In the genomic region with DNA sequence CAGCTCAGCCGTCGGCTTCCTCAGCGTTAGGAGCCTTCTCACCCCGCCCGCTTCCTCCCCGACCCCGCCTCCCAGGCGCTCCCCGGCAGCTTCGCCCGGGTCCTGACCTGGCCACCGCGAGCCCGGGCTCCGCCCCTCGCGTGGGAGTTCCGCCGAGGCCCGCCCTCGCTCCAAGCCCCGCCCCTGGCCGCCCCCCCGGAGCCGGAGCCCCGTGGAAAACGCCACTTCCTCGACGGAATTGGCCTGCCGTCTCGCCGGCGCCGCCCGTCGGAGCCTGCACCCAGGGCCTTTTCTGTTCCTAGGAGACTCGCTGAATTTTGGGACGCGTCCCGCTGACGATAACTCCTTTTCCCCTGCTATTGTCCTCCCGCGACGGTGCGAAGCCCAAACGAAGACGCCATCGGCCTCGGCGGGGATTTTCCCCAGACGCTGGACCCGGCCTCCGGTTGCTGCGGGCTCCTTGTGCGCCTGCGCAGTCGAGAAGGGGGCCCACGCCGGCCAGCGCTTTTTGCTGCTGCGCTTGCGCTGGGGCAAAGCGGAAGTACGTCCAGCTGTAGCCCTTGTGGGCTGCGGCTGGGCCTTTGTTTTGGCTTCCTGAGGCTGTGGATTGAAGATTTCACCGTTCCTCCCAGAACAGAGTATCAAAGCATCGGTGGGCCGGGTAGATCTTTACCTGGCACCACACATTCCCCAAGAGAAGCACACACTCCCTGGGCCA, we compare ENCODE assay signal across 8 cellular contexts. TPM values are rescaled to one million over a fixed set of nuclear protein-coding genes. Genes with fewer than 3 reads are reported as not detected.
DNase-seq lines count a peak whose midpoint lies in the region; ATAC-seq, FAIRE-seq and TF ChIP-seq lines count a peak whose summit lies in the region.

No MANE protein-coding gene starts in this region.

- intact Hi-C loops in heart left ventricle (cut with DNase I), result loop anchor here in 3 of 10 donors (1.0 to 2.0 kb wide), 4 partner anchors 10 to 38 kb away; a partner anchor contains a TSS
- intact Hi-C loops in posterior vena cava (cut with DNase I), result no loop called here

- TF ChIP-seq POLR2A in GM12891 (IDR thresholded peaks at IDR 0.05; ENCODE audit: low read depth, low read length), result peak; percentile 69
- TF ChIP-seq POLR2A in heart left ventricle (IDR thresholded peaks at IDR 0.05), result peak in 1 of 2 donors; percentile 72
- peak in 3 of 4 donors; percentile 54 to 82 (median 75) for TF ChIP-seq POLR2A in upper lobe of left lung (IDR thresholded peaks at IDR 0.05)

- DNase-seq in GM12891 (ENCODE audit: insufficient read length, low spot score), result peak; percentile 99
- DNase-seq in NCI-H1417 treated with DMSO at 0.1 percent for 48 hours (lab: John Stamatoyannopoulos, UW), result peak; percentile 86
- peak; percentile 90 for DNase-seq in SW480 (ENCODE audit: low spot score)
- DNase-seq in heart left ventricle, result peak; percentile 96 to 98 (median 97)
- DNase-seq in posterior vena cava (ENCODE audit: low spot score), result peak; percentile 99
- peak; percentile 96 to 100 for DNase-seq in upper lobe of left lung

- TF ChIP-seq EP300 in upper lobe of left lung (IDR thresholded peaks at IDR 0.05), result no peak

- 0 to 1% (median 0%) methylated on average over 58 to 68 of the region's 68 CpGs for WGBS in adipose tissue, 3 donors
- whole genome bisulfite sequencing in heart left ventricle, 4 donors, result 0 to 1% (median 1%) methylated on average over 37 to 68 of the region's 68 CpGs
- 0 to 1% methylated on average over 13 to 34 of the region's 68 CpGs for WGBS in upper lobe of left lung, 2 donors

- TF ChIP-seq CTCF in heart left ventricle (IDR thresholded peaks at IDR 0.05), result peak in 2 of 12 donors; percentile 17 to 22
- peak in 3 of 6 experiments; percentile 3 to 43 (median 11) for TF ChIP-seq CTCF in upper lobe of left lung (IDR thresholded peaks at IDR 0.05)

- peak overlapping the region; percentile 62 for H3K27ac ChIP-seq in adipose tissue (ENCODE audit: low read depth, low read length)
- peak overlapping the region; percentile 89 to 99 (median 96) for H3K27ac ChIP-seq in heart left ventricle
- H3K27ac ChIP-seq in upper lobe of left lung, result peak overlapping the region; percentile 93 to 98 (median 94)

- H3K9me3 ChIP-seq in heart left ventricle, result no peaks in the 10 kb centered on the region
- H3K9me3 ChIP-seq in upper lobe of left lung, result no peaks in the 10 kb centered on the region

- H3K36me3 ChIP-seq in heart left ventricle (peaks cover 0 to 81% (median 75%) of the 10 kb centered on the region in 9 donors), upper lobe of left lung (peaks cover 20 to 81% (median 73%) of the 10 kb centered on the region in 4 donors)

- H3K27me3 ChIP-seq in heart left ventricle (no peaks in the 10 kb centered on the region), upper lobe of left lung (no peaks in the 10 kb centered on the region)

- H3K4me3 ChIP-seq in heart left ventricle, result peak overlapping the region; percentile 1 to 66 (median 60)
- peak overlapping the region; percentile 8 to 57 (median 52) for H3K4me3 ChIP-seq in upper lobe of left lung

- peak; percentile 96 for FAIRE-seq in GM12891 (lab: Jason Lieb, UNC)

- H3K4me1 ChIP-seq in heart left ventricle (peaks cover 8 to 65% (median 40%) of the 10 kb centered on the region in 12 donors), upper lobe of left lung (peaks cover 39 to 61% (median 47%) of the 10 kb centered on the region in 4 donors)

- ATAC-seq in HG02763 (IDR thresholded peaks at IDR 0.05; ENCODE audit: unreplicated experiment) (peak; percentile 78), heart left ventricle (peak; percentile 82 to 93 (median 90)), upper lobe of left lung (ENCODE audit: low FRiP score in 2 of 2) (peak; percentile 94 to 97)

TF ChIP-seq in GM12891, 5 proteins besides CTCF, POLR2A, EP300 and RAD21:
- TF ChIP-seq POU2F2 (IDR thresholded peaks at IDR 0.05; ENCODE audit: low read depth, low read length) (peak; percentile 83), SPI1 (IDR thresholded peaks at IDR 0.05; ENCODE audit: low read depth, low read length) (peak; percentile 61), POLR2AphosphoS5 (IDR thresholded peaks at IDR 0.05; ENCODE audit: low read depth, low read length) (peak; percentile 77), TAF1 (IDR thresholded peaks at IDR 0.05; ENCODE audit: low read depth, low read length) (peak; percentile 50), PAX5 (IDR thresholded peaks at IDR 0.05; ENCODE audit: insufficient read depth, low read length, severe bottlenecking) (no peak)

RNA-seq across cellular contexts. Expression of a gene that starts 10.0 kb away (rescaled TPM):
- 41.3 TPM for polyA plus RNA-seq in GM12891 (2012; ENCODE audit: low read depth, missing spikeins)
- 10 to 100 TPM; 30.8 to 61.2 (median 50.4) TPM for polyA plus RNA-seq in adipose tissue
- total RNA-seq in heart left ventricle, result 10 to 100 TPM; 31.2 to 86.4 (median 42.3) TPM
- 10 to 100 TPM; 22.2 to 49.5 TPM for polyA plus RNA-seq in heart left ventricle
- 10 to 100 TPM; 57.6 to 80.8 TPM for total RNA-seq in posterior vena cava
- total RNA-seq in upper lobe of left lung, result 10 to 100 TPM; 42.9 to 86.8 (median 58.7) TPM

RNA-seq across cellular contexts. Expression of a gene that starts 14.8 kb away (rescaled TPM):
- polyA plus RNA-seq in GM12891 (2012; ENCODE audit: low read depth, missing spikeins), result 62.2 TPM
- 100 to 1,000 TPM in 1 of 3 donors, 10 to 100 TPM in 2; 23.7 to 105 (median 36.3) TPM for polyA plus RNA-seq in adipose tissue
- total RNA-seq in heart left ventricle, result 10 to 100 TPM; 17.0 to 63.3 (median 21.6) TPM
- polyA plus RNA-seq in heart left ventricle, result 10 to 100 TPM; 26.5 to 35.5 TPM
- total RNA-seq in posterior vena cava, result 10 to 100 TPM; 62.9 to 64.2 TPM
- total RNA-seq in upper lobe of left lung, result 100 to 1,000 TPM in 1 of 6 donors, 10 to 100 TPM in 5; 42.7 to 137 (median 74.9) TPM

RNA-seq across cellular contexts. Expression of a gene that starts 37.1 kb away (rescaled TPM):
- polyA plus RNA-seq in GM12891 (2012; ENCODE audit: low read depth, missing spikeins), result 15.4 TPM
- polyA plus RNA-seq in adipose tissue (10 to 100 TPM; 11.1 to 16.8 (median 13.3) TPM), heart left ventricle (10 to 100 TPM in 1 of 2 donors, 1 to 10 TPM in 1; 7.1 to 14.0 TPM)
- total RNA-seq in heart left ventricle (10 to 100 TPM in 8 of 9 donors, 1 to 10 TPM in 1; 9.5 to 23.4 (median 15.4) TPM), posterior vena cava (10 to 100 TPM; 21.3 to 22.6 TPM), upper lobe of left lung (10 to 100 TPM; 26.7 to 63.9 (median 43.9) TPM)

RNA-seq across cellular contexts. Expression of a gene that starts 38.6 kb away (rescaled TPM):
- polyA plus RNA-seq in GM12891 (2012; ENCODE audit: low read depth, missing spikeins), result 26.7 TPM
- polyA plus RNA-seq in adipose tissue, result 10 to 100 TPM; 21.4 to 85.5 (median 66.0) TPM
- total RNA-seq in heart left ventricle, result 10 to 100 TPM; 26.2 to 68.6 (median 31.4) TPM
- polyA plus RNA-seq in heart left ventricle, result 10 to 100 TPM; 29.4 to 39.3 TPM
- total RNA-seq in posterior vena cava, result 10 to 100 TPM; 39.1 to 46.3 TPM
- total RNA-seq in upper lobe of left lung, result 100 to 1,000 TPM in 4 of 6 donors, 10 to 100 TPM in 2; 52.1 to 132 (median 107) TPM

RNA-seq across cellular contexts. Expression of a gene that starts 57.1 kb away (rescaled TPM):
- 0.09 TPM for polyA plus RNA-seq in GM12891 (2012; ENCODE audit: low read depth, missing spikeins)
- polyA plus RNA-seq in adipose tissue, result 1 to 10 TPM in 2 of 3 donors, under 1 TPM in 1; 0.20 to 4.4 (median 3.2) TPM
- total RNA-seq in heart left ventricle, result under 1 TPM in 7 of 9 donors, not detected in 2; 0.18 to 0.75 (median 0.41) TPM
- 1 to 10 TPM in 1 of 2 donors, under 1 TPM in 1; 0.42 to 1.6 TPM for polyA plus RNA-seq in heart left ventricle
- under 1 TPM; 0.65 to 0.71 TPM for total RNA-seq in posterior vena cava
- 1 to 10 TPM in 4 of 6 donors, under 1 TPM in 1, not detected in 1; 0.59 to 3.7 (median 1.7) TPM for total RNA-seq in upper lobe of left lung

Comparison
In these comparisons a context has a peak if more than half of its experiments do, and no peak if none do; other contexts are left out.
1. Peak in every context shown above with its lines: DNase-seq, ATAC-seq, H3K4me3 ChIP-seq and H3K27ac ChIP-seq.